ENCODE assay signal across 15 cellular contexts in the genomic region with DNA sequence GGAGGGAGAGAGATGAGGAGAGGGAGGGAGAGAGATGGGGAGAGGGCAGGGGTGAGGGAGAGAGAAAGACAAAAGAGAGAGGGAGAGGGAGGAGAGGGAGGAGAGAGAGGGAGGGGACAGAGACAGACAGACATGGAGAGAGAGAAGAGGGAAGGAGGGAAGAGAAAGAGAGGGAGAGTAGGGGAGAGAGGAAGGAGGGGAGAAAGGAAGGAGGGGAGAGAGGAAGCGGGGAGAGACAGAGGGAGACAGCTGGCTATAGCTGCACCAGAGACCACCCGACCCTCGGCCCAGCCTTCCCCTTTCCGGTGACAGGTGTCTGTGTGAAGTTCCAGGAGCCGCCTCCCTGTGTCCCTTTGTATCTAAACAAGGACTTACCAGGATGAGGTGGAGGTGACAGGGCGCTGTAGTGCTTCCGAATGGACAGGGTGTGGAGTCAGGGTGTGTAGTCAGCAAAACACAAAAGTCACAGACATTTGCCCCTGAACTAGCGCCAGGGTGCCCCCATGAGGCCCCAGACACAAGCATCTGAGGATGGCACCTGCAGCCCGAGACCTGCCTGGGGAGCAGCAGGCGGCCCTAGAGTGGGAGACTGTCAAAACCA.
"Had no signal": no experiment of that assay in that cellular context is flagged by ENCODE, and none has a peak within 500 bp of the region (broad histone marks: within the 10 kb centered on the region; RNA-seq: fewer than 3 reads in every experiment).

No MANE protein-coding gene starts in this region.

- H3K4me3 ChIP-seq: cardiac muscle cell, colonic mucosa, lung, testis had no signal

- H3K27me3 ChIP-seq: colonic mucosa, testis had no signal

- DNase-seq: activated CD4-positive, alpha-beta T cell treated with anti-CD3 and anti-CD28 coated beads, Interleukin-2, amount 10 ng/mL, durations not matched to agents 7 days and 5 days; activated CD4-positive, CD25-positive, alpha-beta regulatory T cell; activated CD8-positive, alpha-beta memory T cell treated with anti-CD3 and anti-CD28 coated beads for 24 hours; activated naive CD4-positive, alpha-beta T cell treated with Interleukin-2 at 50 U/mL for 16 hours; colonic mucosa; effector CD4-positive, alpha-beta T cell; foreskin melanocyte; naive B cell; stimulated activated CD4-positive, alpha-beta T cell treated with anti-CD3 and anti-CD28 coated beads, Interleukin-15, amount 100 ng/mL, for 24 hours; stimulated activated CD4-positive, alpha-beta T cell treated with anti-CD3 and anti-CD28 coated beads, Interleukin-4, amount 100 ng/mL, for 24 hours; testis had no signal

- H3K4me1 Mint-ChIP-seq: activated CD4-positive, alpha-beta T cell treated with anti-CD3 and anti-CD28 coated beads, Interleukin-2, amount 10 ng/mL, durations not matched to agents 7 days and 5 days had no signal

- H3K27ac ChIP-seq: cardiac muscle cell, colonic mucosa, neutrophil, testis had no signal

- H3K27ac Mint-ChIP-seq: stimulated activated naive CD8-positive, alpha-beta T cell treated with anti-CD3 and anti-CD28 coated beads, Interleukin-15, Interleukin-2, amounts not matched to agents 100 ng/mL and 50 ng/mL, for 24 hours had no signal

- H3K9me3 Mint-ChIP-seq: stimulated activated naive CD8-positive, alpha-beta T cell treated with anti-CD3 and anti-CD28 coated beads, Interleukin-15, Interleukin-2, amounts not matched to agents 100 ng/mL and 50 ng/mL, for 24 hours had no signal

- H3K4me3 Mint-ChIP-seq: activated CD4-positive, alpha-beta T cell treated with anti-CD3 and anti-CD28 coated beads, Interleukin-2, amount 10 ng/mL, durations not matched to agents 7 days and 5 days; naive B cell; stimulated activated naive CD8-positive, alpha-beta T cell treated with anti-CD3 and anti-CD28 coated beads, Interleukin-15, Interleukin-2, amounts not matched to agents 100 ng/mL and 50 ng/mL, for 24 hours had no signal

- H3K9me3 ChIP-seq: colonic mucosa, neutrophil, testis had no signal

- H3K4me1 ChIP-seq: colonic mucosa had no signal

- H3K36me3 ChIP-seq: cardiac muscle cell, colonic mucosa, neutrophil had no signal
